In the genomic region with DNA sequence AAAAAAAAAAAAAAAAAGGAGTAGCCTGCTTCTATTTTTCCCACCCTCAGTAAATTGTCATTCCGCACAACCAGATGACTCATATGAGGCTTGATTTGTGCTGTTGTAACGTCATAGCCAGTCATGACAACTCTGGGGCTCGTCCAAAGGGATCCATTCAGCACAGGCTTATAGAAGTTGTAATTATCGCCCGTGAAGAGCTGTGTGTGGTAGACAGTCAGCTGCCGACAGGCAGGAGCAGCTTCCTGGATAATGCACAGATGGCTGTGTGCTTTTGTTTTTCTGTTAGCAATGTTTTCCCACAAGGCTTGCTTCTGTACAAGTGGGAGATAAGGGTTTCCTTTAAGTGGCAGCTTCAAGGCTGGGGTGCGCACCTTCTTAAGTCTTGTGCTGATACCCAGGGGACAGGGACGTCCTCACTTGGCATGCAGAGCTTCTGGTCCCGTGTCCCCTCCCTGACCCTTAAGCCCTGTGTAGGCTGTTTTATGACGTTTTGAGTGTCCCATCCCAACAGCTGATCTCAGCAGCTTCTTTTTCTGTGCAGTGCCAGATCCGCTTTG, we compare ENCODE assay signal across 1 cellular context.
TF ChIP-seq lines count a peak whose summit lies in the region.

No MANE protein-coding gene starts in this region.

TF ChIP-seq in K562, 482 proteins besides CTCF, POLR2A, EP300 and RAD21 (continued from another document and continues in another):
- TF ChIP-seq, protein P1, sequence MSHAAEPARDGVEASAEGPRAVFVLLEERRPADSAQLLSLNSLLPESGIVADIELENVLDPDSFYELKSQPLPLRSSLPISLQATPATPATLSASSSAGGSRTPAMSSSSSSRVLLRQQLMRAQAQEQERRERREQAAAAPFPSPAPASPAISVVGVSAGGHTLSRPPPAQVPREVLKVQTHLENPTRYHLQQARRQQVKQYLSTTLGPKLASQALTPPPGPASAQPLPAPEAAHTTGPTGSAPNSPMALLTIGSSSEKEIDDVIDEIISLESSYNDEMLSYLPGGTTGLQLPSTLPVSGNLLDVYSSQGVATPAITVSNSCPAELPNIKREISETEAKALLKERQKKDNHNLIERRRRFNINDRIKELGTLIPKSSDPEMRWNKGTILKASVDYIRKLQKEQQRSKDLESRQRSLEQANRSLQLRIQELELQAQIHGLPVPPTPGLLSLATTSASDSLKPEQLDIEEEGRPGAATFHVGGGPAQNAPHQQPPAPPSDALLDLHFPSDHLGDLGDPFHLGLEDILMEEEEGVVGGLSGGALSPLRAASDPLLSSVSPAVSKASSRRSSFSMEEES (CRISPR knock-in tag; IDR thresholded peaks at IDR 0.05) = no peak
- TF ChIP-seq ELF4 (CRISPR knock-in tag; IDR thresholded peaks at IDR 0.05) (no peak), ZBTB8A (IDR thresholded peaks at IDR 0.05; ENCODE audit: partially characterized antibody) (no peak), ZNF217 (CRISPR knock-in tag; IDR thresholded peaks at IDR 0.05) (no peak), TEAD1 (CRISPR knock-in tag; IDR thresholded peaks at IDR 0.05) (no peak), ZNF311 (CRISPR knock-in tag; IDR thresholded peaks at IDR 0.05) (no peak), NR2C1 (IDR thresholded peaks at IDR 0.05) (no peak), NR2C1 (tag; IDR thresholded peaks at IDR 0.05) (no peak), ZNF239 (CRISPR knock-in tag; IDR thresholded peaks at IDR 0.05) (no peak), ETV6 (IDR thresholded peaks at IDR 0.05; ENCODE audit: borderline replicate concordance in 1 of 2, low read depth in 2 of 2, low read length in 1 of 2) (no peak), ETV6 (CRISPR knock-in tag; IDR thresholded peaks at IDR 0.05; ENCODE audit: borderline replicate concordance) (no peak), TSC22D4 (tag; IDR thresholded peaks at IDR 0.05) (no peak), FOXK2 (conservative IDR thresholded peaks at IDR 0.05 in 1 of 2, IDR thresholded peaks at IDR 0.05 in 1 of 2; ENCODE audit: low read depth in 2 of 2) (peak in 1 of 2 experiments; percentile 36; a peak in 1 of 4 replicates), RBM34 (IDR thresholded peaks at IDR 0.05; ENCODE audit: borderline replicate concordance, insufficient read depth, low read length) (no peak), ZNF436 (CRISPR knock-in tag; IDR thresholded peaks at IDR 0.05) (no peak), ZBED1 (IDR thresholded peaks at IDR 0.05) (no peak), PURB (CRISPR knock-in tag; IDR thresholded peaks at IDR 0.05; ENCODE audit: low read depth) (no peak), CHD1 (IDR thresholded peaks at IDR 0.05; ENCODE audit: low read length) (no peak), ZNF707 (CRISPR knock-in tag; conservative IDR thresholded peaks at IDR 0.05) (no peak), HNRNPUL1 (IDR thresholded peaks at IDR 0.05; ENCODE audit: low read length) (no peak), ZNF146 (CRISPR knock-in tag; IDR thresholded peaks at IDR 0.05; ENCODE audit: unreplicated experiment) (no peak), BACH1 (tag; IDR thresholded peaks at IDR 0.05) (no peak), SMAD3 (CRISPR knock-in tag; conservative IDR thresholded peaks at IDR 0.05) (no peak), BMI1 (IDR thresholded peaks at IDR 0.05; ENCODE audit: low read length) (no peak), ZNF583 (CRISPR knock-in tag; IDR thresholded peaks at IDR 0.05) (no peak), POLR2AphosphoS5 (IDR thresholded peaks at IDR 0.05; ENCODE audit: control insufficient read depth, insufficient read depth, low read depth, low read length) (0 out of 2 replicates have a peak, but pooled peaks have one; percentile 32), GATAD2B (IDR thresholded peaks at IDR 0.05; ENCODE audit: borderline replicate concordance) (no peak), TCF3 (CRISPR knock-in tag; IDR thresholded peaks at IDR 0.05) (peak; percentile 56; the same call in 1 of the 2 replicates), SMAD1 (IDR thresholded peaks at IDR 0.05; ENCODE audit: low read depth, low read length, partially characterized antibody) (no peak), ELF1 (tag; IDR thresholded peaks at IDR 0.05) (no peak), MEIS2 (IDR thresholded peaks at IDR 0.05; ENCODE audit: partially characterized antibody) (peak; percentile 71), SRSF7 (optimal IDR thresholded peaks at IDR 0.05; ENCODE audit: low read depth, low read length) (no peak), ATF7 (IDR thresholded peaks at IDR 0.05) (peak; percentile 64), LARP7 (IDR thresholded peaks at IDR 0.05) (no peak)
- TF ChIP-seq, protein P2, sequence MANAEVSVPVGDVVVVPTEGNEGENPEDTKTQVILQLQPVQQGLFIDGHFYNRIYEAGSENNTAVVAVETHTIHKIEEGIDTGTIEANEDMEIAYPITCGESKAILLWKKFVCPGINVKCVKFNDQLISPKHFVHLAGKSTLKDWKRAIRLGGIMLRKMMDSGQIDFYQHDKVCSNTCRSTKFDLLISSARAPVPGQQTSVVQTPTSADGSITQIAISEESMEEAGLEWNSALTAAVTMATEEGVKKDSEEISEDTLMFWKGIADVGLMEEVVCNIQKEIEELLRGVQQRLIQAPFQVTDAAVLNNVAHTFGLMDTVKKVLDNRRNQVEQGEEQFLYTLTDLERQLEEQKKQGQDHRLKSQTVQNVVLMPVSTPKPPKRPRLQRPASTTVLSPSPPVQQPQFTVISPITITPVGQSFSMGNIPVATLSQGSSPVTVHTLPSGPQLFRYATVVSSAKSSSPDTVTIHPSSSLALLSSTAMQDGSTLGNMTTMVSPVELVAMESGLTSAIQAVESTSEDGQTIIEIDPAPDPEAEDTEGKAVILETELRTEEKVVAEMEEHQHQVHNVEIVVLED (CRISPR knock-in tag; IDR thresholded peaks at IDR 0.05) = no peak
- TF ChIP-seq, protein P3, sequence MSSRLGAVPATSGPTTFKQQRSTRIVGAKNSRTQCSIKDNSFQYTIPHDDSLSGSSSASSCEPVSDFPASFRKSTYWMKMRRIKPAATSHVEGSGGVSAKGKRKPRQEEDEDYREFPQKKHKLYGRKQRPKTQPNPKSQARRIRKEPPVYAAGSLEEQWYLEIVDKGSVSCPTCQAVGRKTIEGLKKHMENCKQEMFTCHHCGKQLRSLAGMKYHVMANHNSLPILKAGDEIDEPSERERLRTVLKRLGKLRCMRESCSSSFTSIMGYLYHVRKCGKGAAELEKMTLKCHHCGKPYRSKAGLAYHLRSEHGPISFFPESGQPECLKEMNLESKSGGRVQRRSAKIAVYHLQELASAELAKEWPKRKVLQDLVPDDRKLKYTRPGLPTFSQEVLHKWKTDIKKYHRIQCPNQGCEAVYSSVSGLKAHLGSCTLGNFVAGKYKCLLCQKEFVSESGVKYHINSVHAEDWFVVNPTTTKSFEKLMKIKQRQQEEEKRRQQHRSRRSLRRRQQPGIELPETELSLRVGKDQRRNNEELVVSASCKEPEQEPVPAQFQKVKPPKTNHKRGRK (tag; IDR thresholded peaks at IDR 0.05) = no peak
- TF ChIP-seq, protein P4, sequence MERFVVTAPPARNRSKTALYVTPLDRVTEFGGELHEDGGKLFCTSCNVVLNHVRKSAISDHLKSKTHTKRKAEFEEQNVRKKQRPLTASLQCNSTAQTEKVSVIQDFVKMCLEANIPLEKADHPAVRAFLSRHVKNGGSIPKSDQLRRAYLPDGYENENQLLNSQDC (CRISPR knock-in tag; IDR thresholded peaks at IDR 0.05) = no peak
- TF ChIP-seq, protein P5, sequence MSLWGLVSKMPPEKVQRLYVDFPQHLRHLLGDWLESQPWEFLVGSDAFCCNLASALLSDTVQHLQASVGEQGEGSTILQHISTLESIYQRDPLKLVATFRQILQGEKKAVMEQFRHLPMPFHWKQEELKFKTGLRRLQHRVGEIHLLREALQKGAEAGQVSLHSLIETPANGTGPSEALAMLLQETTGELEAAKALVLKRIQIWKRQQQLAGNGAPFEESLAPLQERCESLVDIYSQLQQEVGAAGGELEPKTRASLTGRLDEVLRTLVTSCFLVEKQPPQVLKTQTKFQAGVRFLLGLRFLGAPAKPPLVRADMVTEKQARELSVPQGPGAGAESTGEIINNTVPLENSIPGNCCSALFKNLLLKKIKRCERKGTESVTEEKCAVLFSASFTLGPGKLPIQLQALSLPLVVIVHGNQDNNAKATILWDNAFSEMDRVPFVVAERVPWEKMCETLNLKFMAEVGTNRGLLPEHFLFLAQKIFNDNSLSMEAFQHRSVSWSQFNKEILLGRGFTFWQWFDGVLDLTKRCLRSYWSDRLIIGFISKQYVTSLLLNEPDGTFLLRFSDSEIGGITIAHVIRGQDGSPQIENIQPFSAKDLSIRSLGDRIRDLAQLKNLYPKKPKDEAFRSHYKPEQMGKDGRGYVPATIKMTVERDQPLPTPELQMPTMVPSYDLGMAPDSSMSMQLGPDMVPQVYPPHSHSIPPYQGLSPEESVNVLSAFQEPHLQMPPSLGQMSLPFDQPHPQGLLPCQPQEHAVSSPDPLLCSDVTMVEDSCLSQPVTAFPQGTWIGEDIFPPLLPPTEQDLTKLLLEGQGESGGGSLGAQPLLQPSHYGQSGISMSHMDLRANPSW (CRISPR knock-in tag; IDR thresholded peaks at IDR 0.05) = no peak
- TF ChIP-seq, protein P6, sequence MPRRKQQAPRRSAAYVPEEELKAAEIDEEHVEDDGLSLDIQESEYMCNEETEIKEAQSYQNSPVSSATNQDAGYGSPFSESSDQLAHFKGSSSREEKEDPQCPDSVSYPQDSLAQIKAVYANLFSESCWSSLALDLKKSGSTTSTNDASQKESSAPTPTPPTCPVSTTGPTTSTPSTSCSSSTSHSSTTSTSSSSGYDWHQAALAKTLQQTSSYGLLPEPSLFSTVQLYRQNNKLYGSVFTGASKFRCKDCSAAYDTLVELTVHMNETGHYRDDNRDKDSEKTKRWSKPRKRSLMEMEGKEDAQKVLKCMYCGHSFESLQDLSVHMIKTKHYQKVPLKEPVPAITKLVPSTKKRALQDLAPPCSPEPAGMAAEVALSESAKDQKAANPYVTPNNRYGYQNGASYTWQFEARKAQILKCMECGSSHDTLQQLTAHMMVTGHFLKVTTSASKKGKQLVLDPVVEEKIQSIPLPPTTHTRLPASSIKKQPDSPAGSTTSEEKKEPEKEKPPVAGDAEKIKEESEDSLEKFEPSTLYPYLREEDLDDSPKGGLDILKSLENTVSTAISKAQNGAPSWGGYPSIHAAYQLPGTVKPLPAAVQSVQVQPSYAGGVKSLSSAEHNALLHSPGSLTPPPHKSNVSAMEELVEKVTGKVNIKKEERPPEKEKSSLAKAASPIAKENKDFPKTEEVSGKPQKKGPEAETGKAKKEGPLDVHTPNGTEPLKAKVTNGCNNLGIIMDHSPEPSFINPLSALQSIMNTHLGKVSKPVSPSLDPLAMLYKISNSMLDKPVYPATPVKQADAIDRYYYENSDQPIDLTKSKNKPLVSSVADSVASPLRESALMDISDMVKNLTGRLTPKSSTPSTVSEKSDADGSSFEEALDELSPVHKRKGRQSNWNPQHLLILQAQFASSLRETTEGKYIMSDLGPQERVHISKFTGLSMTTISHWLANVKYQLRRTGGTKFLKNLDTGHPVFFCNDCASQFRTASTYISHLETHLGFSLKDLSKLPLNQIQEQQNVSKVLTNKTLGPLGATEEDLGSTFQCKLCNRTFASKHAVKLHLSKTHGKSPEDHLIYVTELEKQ (CRISPR knock-in tag; IDR thresholded peaks at IDR 0.05) = no peak
- TF ChIP-seq, protein P7, sequence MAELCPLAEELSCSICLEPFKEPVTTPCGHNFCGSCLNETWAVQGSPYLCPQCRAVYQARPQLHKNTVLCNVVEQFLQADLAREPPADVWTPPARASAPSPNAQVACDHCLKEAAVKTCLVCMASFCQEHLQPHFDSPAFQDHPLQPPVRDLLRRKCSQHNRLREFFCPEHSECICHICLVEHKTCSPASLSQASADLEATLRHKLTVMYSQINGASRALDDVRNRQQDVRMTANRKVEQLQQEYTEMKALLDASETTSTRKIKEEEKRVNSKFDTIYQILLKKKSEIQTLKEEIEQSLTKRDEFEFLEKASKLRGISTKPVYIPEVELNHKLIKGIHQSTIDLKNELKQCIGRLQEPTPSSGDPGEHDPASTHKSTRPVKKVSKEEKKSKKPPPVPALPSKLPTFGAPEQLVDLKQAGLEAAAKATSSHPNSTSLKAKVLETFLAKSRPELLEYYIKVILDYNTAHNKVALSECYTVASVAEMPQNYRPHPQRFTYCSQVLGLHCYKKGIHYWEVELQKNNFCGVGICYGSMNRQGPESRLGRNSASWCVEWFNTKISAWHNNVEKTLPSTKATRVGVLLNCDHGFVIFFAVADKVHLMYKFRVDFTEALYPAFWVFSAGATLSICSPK (IDR thresholded peaks at IDR 0.05; ENCODE audit: borderline replicate concordance) = no peak
- TF ChIP-seq, protein P8, sequence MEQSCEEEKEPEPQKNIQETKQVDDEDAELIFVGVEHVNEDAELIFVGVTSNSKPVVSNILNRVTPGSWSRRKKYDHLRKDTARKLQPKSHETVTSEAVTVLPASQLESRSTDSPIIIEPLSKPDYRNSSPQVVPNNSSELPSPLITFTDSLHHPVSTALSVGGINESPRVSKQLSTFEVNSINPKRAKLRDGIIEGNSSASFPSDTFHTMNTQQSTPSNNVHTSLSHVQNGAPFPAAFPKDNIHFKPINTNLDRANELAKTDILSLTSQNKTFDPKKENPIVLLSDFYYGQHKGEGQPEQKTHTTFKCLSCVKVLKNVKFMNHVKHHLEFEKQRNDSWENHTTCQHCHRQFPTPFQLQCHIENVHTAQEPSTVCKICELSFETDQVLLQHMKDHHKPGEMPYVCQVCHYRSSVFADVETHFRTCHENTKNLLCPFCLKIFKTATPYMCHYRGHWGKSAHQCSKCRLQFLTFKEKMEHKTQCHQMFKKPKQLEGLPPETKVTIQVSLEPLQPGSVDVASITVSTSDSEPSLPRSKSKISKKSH (CRISPR knock-in tag; IDR thresholded peaks at IDR 0.05) = no peak
- TF ChIP-seq, protein P9, sequence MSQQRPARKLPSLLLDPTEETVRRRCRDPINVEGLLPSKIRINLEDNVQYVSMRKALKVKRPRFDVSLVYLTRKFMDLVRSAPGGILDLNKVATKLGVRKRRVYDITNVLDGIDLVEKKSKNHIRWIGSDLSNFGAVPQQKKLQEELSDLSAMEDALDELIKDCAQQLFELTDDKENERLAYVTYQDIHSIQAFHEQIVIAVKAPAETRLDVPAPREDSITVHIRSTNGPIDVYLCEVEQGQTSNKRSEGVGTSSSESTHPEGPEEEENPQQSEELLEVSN (IDR thresholded peaks at IDR 0.05; ENCODE audit: borderline replicate concordance in 1 of 2, extremely low read depth in 1 of 2, insufficient read depth in 1 of 2, insufficient read length in 1 of 2, low read depth in 1 of 2, low read length in 1 of 2, poor library complexity in 1 of 2, severe bottlenecking in 1 of 2) = no peak
- TF ChIP-seq, protein P10, sequence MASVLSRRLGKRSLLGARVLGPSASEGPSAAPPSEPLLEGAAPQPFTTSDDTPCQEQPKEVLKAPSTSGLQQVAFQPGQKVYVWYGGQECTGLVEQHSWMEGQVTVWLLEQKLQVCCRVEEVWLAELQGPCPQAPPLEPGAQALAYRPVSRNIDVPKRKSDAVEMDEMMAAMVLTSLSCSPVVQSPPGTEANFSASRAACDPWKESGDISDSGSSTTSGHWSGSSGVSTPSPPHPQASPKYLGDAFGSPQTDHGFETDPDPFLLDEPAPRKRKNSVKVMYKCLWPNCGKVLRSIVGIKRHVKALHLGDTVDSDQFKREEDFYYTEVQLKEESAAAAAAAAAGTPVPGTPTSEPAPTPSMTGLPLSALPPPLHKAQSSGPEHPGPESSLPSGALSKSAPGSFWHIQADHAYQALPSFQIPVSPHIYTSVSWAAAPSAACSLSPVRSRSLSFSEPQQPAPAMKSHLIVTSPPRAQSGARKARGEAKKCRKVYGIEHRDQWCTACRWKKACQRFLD (CRISPR knock-in tag; IDR thresholded peaks at IDR 0.05) = no peak
- TF ChIP-seq, protein P11, sequence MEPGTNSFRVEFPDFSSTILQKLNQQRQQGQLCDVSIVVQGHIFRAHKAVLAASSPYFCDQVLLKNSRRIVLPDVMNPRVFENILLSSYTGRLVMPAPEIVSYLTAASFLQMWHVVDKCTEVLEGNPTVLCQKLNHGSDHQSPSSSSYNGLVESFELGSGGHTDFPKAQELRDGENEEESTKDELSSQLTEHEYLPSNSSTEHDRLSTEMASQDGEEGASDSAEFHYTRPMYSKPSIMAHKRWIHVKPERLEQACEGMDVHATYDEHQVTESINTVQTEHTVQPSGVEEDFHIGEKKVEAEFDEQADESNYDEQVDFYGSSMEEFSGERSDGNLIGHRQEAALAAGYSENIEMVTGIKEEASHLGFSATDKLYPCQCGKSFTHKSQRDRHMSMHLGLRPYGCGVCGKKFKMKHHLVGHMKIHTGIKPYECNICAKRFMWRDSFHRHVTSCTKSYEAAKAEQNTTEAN (CRISPR knock-in tag; IDR thresholded peaks at IDR 0.05) = no peak
